11 cellular contexts compared by ENCODE assay signal in genomic region chr2:98772531-98772930, GRCh38. TPM values are rescaled to one million over a fixed set of nuclear protein-coding genes. Genes with fewer than 3 reads are reported as not detected.
DNase-seq lines count a peak whose midpoint lies in the region; ATAC-seq lines count a peak whose summit lies in the region.
"Had no signal": no experiment of that assay in that cellular context is flagged by ENCODE, and none has a peak within 500 bp of the region (broad histone marks: within the 10 kb centered on the region; RNA-seq: fewer than 3 reads in every experiment).

No MANE protein-coding gene starts in this region.

- H3K27me3 Mint-ChIP-seq in stimulated activated naive CD8-positive, alpha-beta T cell treated with anti-CD3 and anti-CD28 coated beads, Interleukin-15, Interleukin-2, amounts not matched to agents 100 ng/mL and 50 ng/mL, for 24 hours: no peaks in the 10 kb centered on the region
- H3K27me3 Mint-ChIP-seq in activated T-helper 17 cell treated with anti-CD3 and anti-CD28 coated beads, Interleukin-2, amount 50 U/mL, for 72 hours: no peaks in the 10 kb centered on the region

- H3K36me3 Mint-ChIP-seq in stimulated activated naive CD8-positive, alpha-beta T cell treated with anti-CD3 and anti-CD28 coated beads, Interleukin-15, Interleukin-2, amounts not matched to agents 100 ng/mL and 50 ng/mL, for 24 hours (ENCODE audit: low read depth): no peaks in the 10 kb centered on the region
- peaks cover 9% of the 10 kb centered on the region for H3K36me3 Mint-ChIP-seq in activated T-helper 17 cell treated with anti-CD3 and anti-CD28 coated beads, Interleukin-2, amount 50 U/mL, for 72 hours (ENCODE audit: low read depth)

- H3K27ac Mint-ChIP-seq in stimulated activated naive CD8-positive, alpha-beta T cell treated with anti-CD3 and anti-CD28 coated beads, Interleukin-15, Interleukin-2, amounts not matched to agents 100 ng/mL and 50 ng/mL, for 24 hours: peak overlapping the region; percentile 95
- H3K27ac Mint-ChIP-seq in activated T-helper 17 cell treated with anti-CD3 and anti-CD28 coated beads, Interleukin-2, amount 50 U/mL, for 72 hours: peak overlapping the region; percentile 89

- no peaks in the 10 kb centered on the region for H3K9me3 Mint-ChIP-seq in stimulated activated naive CD8-positive, alpha-beta T cell treated with anti-CD3 and anti-CD28 coated beads, Interleukin-15, Interleukin-2, amounts not matched to agents 100 ng/mL and 50 ng/mL, for 24 hours
- no peaks in the 10 kb centered on the region for H3K9me3 Mint-ChIP-seq in activated T-helper 17 cell treated with anti-CD3 and anti-CD28 coated beads, Interleukin-2, amount 50 U/mL, for 72 hours

- H3K4me3 Mint-ChIP-seq in stimulated activated naive CD8-positive, alpha-beta T cell treated with anti-CD3 and anti-CD28 coated beads, Interleukin-15, Interleukin-2, amounts not matched to agents 100 ng/mL and 50 ng/mL, for 24 hours: peak overlapping the region; percentile 84
- peak overlapping the region; percentile 88 for H3K4me3 Mint-ChIP-seq in activated T-helper 17 cell treated with anti-CD3 and anti-CD28 coated beads, Interleukin-2, amount 50 U/mL, for 72 hours

- peaks cover 63% of the 10 kb centered on the region for H3K4me1 Mint-ChIP-seq in stimulated activated naive CD8-positive, alpha-beta T cell treated with anti-CD3 and anti-CD28 coated beads, Interleukin-15, Interleukin-2, amounts not matched to agents 100 ng/mL and 50 ng/mL, for 24 hours (ENCODE audit: low read depth)
- H3K4me1 Mint-ChIP-seq in activated T-helper 17 cell treated with anti-CD3 and anti-CD28 coated beads, Interleukin-2, amount 50 U/mL, for 72 hours: peaks cover 52% of the 10 kb centered on the region

- ATAC-seq in stimulated activated naive CD8-positive, alpha-beta T cell treated with anti-CD3 and anti-CD28 coated beads, Interleukin-15, Interleukin-2, amounts not matched to agents 100 U/mL and 50 U/mL, for 24 hours: no peak
- no peak for ATAC-seq in activated T-helper 17 cell treated with anti-CD3 and anti-CD28 coated beads, Interleukin-2, amount 50 U/mL, for 72 hours (replicated peaks)
- no peak for ATAC-seq in GM18502 (IDR thresholded peaks at IDR 0.05; ENCODE audit: poor library complexity, unreplicated experiment)

- no peak for DNase-seq in stimulated activated naive CD8-positive, alpha-beta T cell treated with anti-CD3 and anti-CD28 coated beads, Interleukin-15, Interleukin-2, amounts not matched to agents 100 U/mL and 50 U/mL, for 24 hours
- DNase-seq in kidney glomerular epithelial cell (lab: John Stamatoyannopoulos, UW) (peak; percentile 92), glomerular visceral epithelial cell (ENCODE audit: extremely low spot score) (no peak), DMS153 (lab: John Stamatoyannopoulos, UW) (no peak), NCI-H1930 (lab: John Stamatoyannopoulos, UW) (no peak)
- DNase-seq: islet precursor cell, NCI-H526, SIG-M5 had no signal

RNA-seq across cellular contexts. Expression of gene MGAT4A, which starts 41.6 kb away (rescaled TPM):
- total RNA-seq in activated T-helper 17 cell treated with anti-CD3 and anti-CD28 coated beads, Interleukin-2, amount 50 U/mL, for 72 hours: 10 to 100 TPM; 79.7 to 99.0 TPM
